In the genomic region with DNA sequence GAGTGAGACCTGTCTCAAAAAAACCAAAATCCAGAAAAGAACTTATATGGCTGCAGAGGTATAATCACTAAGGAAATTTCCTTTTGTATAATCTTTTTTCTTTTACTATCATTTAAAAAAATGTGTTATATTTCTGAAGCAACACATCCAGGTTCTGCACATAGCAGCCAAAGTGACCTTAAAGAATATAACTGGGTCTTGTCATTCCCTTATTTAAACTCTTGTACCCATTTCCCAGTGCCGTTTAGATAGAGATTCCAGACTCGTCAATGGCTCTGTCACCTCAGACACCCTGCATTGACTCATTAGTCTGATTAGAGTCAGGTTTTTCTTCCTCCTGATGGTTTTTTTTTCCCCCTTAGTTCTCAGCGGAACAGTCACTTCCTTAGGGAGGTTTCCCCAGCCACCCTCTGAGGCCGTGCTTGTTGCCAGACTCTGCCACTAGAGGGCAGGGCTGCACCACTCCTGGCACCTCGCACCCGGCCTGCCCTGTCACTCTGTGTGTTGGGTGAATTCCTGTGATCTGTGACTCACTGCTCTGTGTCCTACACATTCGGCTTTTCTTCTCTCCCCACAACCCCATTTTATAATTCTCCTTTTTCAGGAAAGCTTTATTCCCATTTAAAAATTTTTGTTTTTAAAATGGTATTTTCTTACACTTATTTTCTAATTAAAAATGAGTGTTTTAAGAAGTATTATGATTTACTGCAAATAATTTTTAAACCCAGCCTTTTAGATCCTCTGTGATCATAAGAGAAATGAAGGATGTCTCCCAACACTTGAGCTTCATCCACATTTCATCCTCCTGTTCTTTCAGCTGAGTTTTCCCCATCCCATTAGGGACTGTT, we compare ENCODE assay signal across 8 cellular contexts. TPM values are rescaled to one million over a fixed set of nuclear protein-coding genes. Genes with fewer than 3 reads are reported as not detected.
DNase-seq lines count a peak whose midpoint lies in the region; ATAC-seq, FAIRE-seq and TF ChIP-seq lines count a peak whose summit lies in the region.

No MANE protein-coding gene starts in this region.

- no peak overlapping the region for H3K27ac Mint-ChIP-seq in nephron progenitor cell

- H3K36me3 ChIP-seq in Peyer's patch (peaks cover 0 to 71% (median 0%) of the 10 kb centered on the region in 3 donors), fibroblast of lung (ENCODE audit: control insufficient read depth, insufficient read depth, low read length) (peaks cover 1% of the 10 kb centered on the region)

- ATAC-seq in GM21381 (IDR thresholded peaks at IDR 0.05; ENCODE audit: unreplicated experiment) = peak; percentile 96

- H3K4me1 Mint-ChIP-seq in nephron progenitor cell = peaks cover 3% of the 10 kb centered on the region

- H3K27ac ChIP-seq in Peyer's patch (peak overlapping the region in 3 of 4 donors; percentile 20 to 60 (median 56)), fibroblast of lung (ENCODE audit: insufficient read depth, low read length) (peak overlapping the region; percentile 62)

- no peak for FAIRE-seq in D721Med (lab: Jason Lieb, UNC)

- no peak overlapping the region for H3K9ac ChIP-seq in fibroblast of lung (ENCODE audit: insufficient read depth, low read length)

- H3K4me1 ChIP-seq in Peyer's patch (peaks cover 0 to 15% (median 0%) of the 10 kb centered on the region in 4 donors), fibroblast of lung (ENCODE audit: control insufficient read depth, extremely low read depth, insufficient read depth, low read length) (peaks cover 9% of the 10 kb centered on the region)

- H3K4me3 ChIP-seq in Peyer's patch = no peak overlapping the region
- H3K4me3 ChIP-seq in fibroblast of lung (replicated peaks in 1 of 4; ENCODE audit: control extremely low read depth in 1 of 4, insufficient read depth in 1 of 4, low read depth in 3 of 4, low read length in 4 of 4) = no peak overlapping the region

- H3K27me3 ChIP-seq in Peyer's patch (no peaks in the 10 kb centered on the region), fibroblast of lung (ENCODE audit: control insufficient read depth, insufficient read depth, low read length) (no peaks in the 10 kb centered on the region)

- peaks cover 70% of the 10 kb centered on the region for H3K36me3 Mint-ChIP-seq in nephron progenitor cell (ENCODE audit: low read depth)

- no peaks in the 10 kb centered on the region for H3K9me3 Mint-ChIP-seq in nephron progenitor cell

- H3K4me2 ChIP-seq in fibroblast of lung (ENCODE audit: extremely low read depth, insufficient read depth, low read length) = no peak overlapping the region

- TF ChIP-seq CTCF in D721Med (IDR thresholded peaks at IDR 0.05; ENCODE audit: insufficient read depth, missing control alignments) (peak; percentile 97), Peyer's patch (IDR thresholded peaks at IDR 0.05) (peak; percentile 74 to 95 (median 93)), fibroblast of lung (conservative IDR thresholded peaks at IDR 0.05 in 1 of 2, IDR thresholded peaks at IDR 0.05 in 1 of 2; ENCODE audit: low read depth in 1 of 2, low read length in 2 of 2) (peak; percentile 94 to 96), nephron progenitor cell (IDR thresholded peaks at IDR 0.05) (peak; percentile 94)

- H3K27me3 Mint-ChIP-seq in nephron progenitor cell (ENCODE audit: low read depth, poor library complexity) = no peaks in the 10 kb centered on the region

- H3K9me3 ChIP-seq in Peyer's patch = no peaks in the 10 kb centered on the region
- H3K9me3 ChIP-seq in fibroblast of lung (ENCODE audit: control insufficient read depth, insufficient read depth, low read depth, low read length) = no peaks in the 10 kb centered on the region

- H4K20me1 ChIP-seq in fibroblast of lung (ENCODE audit: control insufficient read depth, extremely low read depth, insufficient read depth, low read length) = no peaks in the 10 kb centered on the region

- no peaks in the 10 kb centered on the region for H3K79me2 ChIP-seq in fibroblast of lung (ENCODE audit: control insufficient read depth, insufficient read depth, low read length)

- peak; percentile 75 for DNase-seq in D721Med (ENCODE audit: insufficient read length, low spot score)
- DNase-seq in HT1080 (ENCODE audit: low read depth) = peak; percentile 95
- DNase-seq in Peyer's patch = peak; percentile 78 to 93 (median 88)
- DNase-seq in activated T-helper 1 cell treated with Interleukin-2 at 50 U/mL for 16 hours (ENCODE audit: low read depth) = peak; percentile 71
- DNase-seq in fibroblast of lung (ENCODE audit: low read depth in 2 of 2) = peak; percentile 84 to 88
- peak; percentile 89 for DNase-seq in nephron progenitor cell
- peak; percentile 82 for DNase-seq in stimulated activated naive CD4-positive, alpha-beta T cell treated with Interleukin-2 at 50 U/mL for 16 hours (lab: John Stamatoyannopoulos, UW)

- H2AFZ ChIP-seq in fibroblast of lung (ENCODE audit: low read length) = no peak overlapping the region

- no peak for TF ChIP-seq POLR2A in Peyer's patch (IDR thresholded peaks at IDR 0.05)

- H3K4me3 Mint-ChIP-seq in nephron progenitor cell = no peak overlapping the region

RNA-seq across cellular contexts. Expression of a gene that starts 32.1 kb away (rescaled TPM):
- total RNA-seq in HT1080 (2014; rRNA removed; shearing (Covaris generic)) = 14.7 and 19.1 TPM in 2 replicates
- polyA plus RNA-seq in HT1080 (2015; cell fraction: cytosol; rRNA removed) = 10.2 and 13.5 TPM in 2 replicates
- polyA plus RNA-seq in HT1080 (2015; cell fraction: nucleus; rRNA removed) = 36.2 and 37.1 TPM in 2 replicates
- 100 to 1,000 TPM in 2 of 4 donors, 10 to 100 TPM in 2; 62.3 to 133 (median 113) TPM for total RNA-seq in Peyer's patch
- total RNA-seq in fibroblast of lung = 41.8 and 52.9 TPM in 2 replicates
- 13.2 and 19.2 TPM in 2 replicates for polyA plus RNA-seq in fibroblast of lung
- polyA plus RNA-seq in fibroblast of lung (2012) = 15.5 and 18.1 TPM in 2 replicates
- 172 and 236 TPM in 2 replicates for polyA minus RNA-seq in fibroblast of lung (ENCODE audit: low replicate concordance)

RNA-seq across cellular contexts. Expression of a gene that starts 32.2 kb away (rescaled TPM):
- not detected in 2 replicates for total RNA-seq in HT1080 (2014; rRNA removed; shearing (Covaris generic))
- not detected in 2 replicates for polyA plus RNA-seq in HT1080 (2015; cell fraction: cytosol; rRNA removed)
- polyA plus RNA-seq in HT1080 (2015; cell fraction: nucleus; rRNA removed) = not detected in 2 replicates
- total RNA-seq in Peyer's patch (not detected), fibroblast of lung (not detected in 2 replicates)
- not detected in 2 replicates for polyA plus RNA-seq in fibroblast of lung
- polyA plus RNA-seq in fibroblast of lung (2012) = not detected in 2 replicates
- not detected in 2 replicates for polyA minus RNA-seq in fibroblast of lung (ENCODE audit: low replicate concordance)
